20 cellular contexts compared by ENCODE assay signal in genomic region chr1:115840615-115841460, GRCh38. TPM values are rescaled to one million over a fixed set of nuclear protein-coding genes. Genes with fewer than 3 reads are reported as not detected.
A peak's percentile ranks its signal among the peaks of the same experiment; 100 is the strongest.
DNase-seq lines count a peak whose midpoint lies in the region; TF ChIP-seq lines count a peak whose summit lies in the region.
"Had no signal": no experiment of that assay in that cellular context is flagged by ENCODE, and none has a peak within 500 bp of the region (broad histone marks: within the 10 kb centered on the region; RNA-seq: fewer than 3 reads in every experiment).

Gene NHLH2 (minus strand): TSS chr1:115841126. CDS start chr1:115838372, 2,754 bp downstream.

- H3K36me3 ChIP-seq in smooth muscle cell (ENCODE audit: low read depth) (no peaks in the 10 kb centered on the region), testis (ENCODE audit: low read depth, missing control alignments) (no peaks in the 10 kb centered on the region), GM23248 (ENCODE audit: low read depth) (no peaks in the 10 kb centered on the region)
- H3K36me3 ChIP-seq: brain microvascular endothelial cell, SJSA1 had no signal

- no peak within 1 kb of the TSS for H3K9ac ChIP-seq in smooth muscle cell (ENCODE audit: low read depth)
- H3K9ac ChIP-seq in GM23248, result no peak within 1 kb of the TSS

- DNase-seq in activated CD4-positive, alpha-beta memory T cell treated with anti-CD3 and anti-CD28 coated beads for 36 hours, result no peak
- no peak for DNase-seq in activated CD4-positive, alpha-beta memory T cell treated with anti-CD3 and anti-CD28 coated beads, Interleukin-2, amount 10 ng/mL, durations not matched to agents 7 days and 5 days
- peak; percentile 83 for DNase-seq in NCI-H69 (lab: John Stamatoyannopoulos, UW)
- peak; percentile 68 for DNase-seq in glutamatergic neuron
- no peak for DNase-seq in smooth muscle cell (lab: John Stamatoyannopoulos, UW; ENCODE audit: unreplicated experiment)
- no peak for DNase-seq in NCI-H1092 treated with DMSO at 0.1 percent for 48 hours (lab: John Stamatoyannopoulos, UW)
- DNase-seq in testis, result no peak
- no peak for DNase-seq in GM23248
- DNase-seq: activated CD8-positive, alpha-beta memory T cell treated with anti-CD3 and anti-CD28 coated beads, Interleukin-2, amount 10 ng/mL, durations not matched to agents 7 days and 5 days; activated naive CD4-positive, alpha-beta T cell treated with Interleukin-2 at 50 U/mL for 16 hours; brain microvascular endothelial cell; COR-L47; effector CD4-positive, alpha-beta T cell; immature natural killer cell; mesenchymal stem cell; NCI-H1105 treated with DMSO at 0.1 percent for 48 hours; NK-92 treated with Interleukin-12 subunit alpha and Interleukin-12 subunit beta, amount 100 ng/mL, for 24 hours; stimulated activated naive CD8-positive, alpha-beta T cell treated with anti-CD3 and anti-CD28 coated beads, Interleukin-15, amount 100 ng/mL, for 72 hours had no signal

- H3K4me3 Mint-ChIP-seq in activated CD4-positive, alpha-beta memory T cell treated with anti-CD3 and anti-CD28 coated beads for 36 hours, result peak within 1 kb of the TSS; percentile 8
- no peak within 1 kb of the TSS for H3K4me3 Mint-ChIP-seq in activated CD4-positive, alpha-beta memory T cell treated with anti-CD3 and anti-CD28 coated beads, Interleukin-2, amount 10 ng/mL, durations not matched to agents 7 days and 5 days
- H3K4me3 Mint-ChIP-seq in glutamatergic neuron (ENCODE audit: unreplicated experiment), result peak within 1 kb of the TSS; percentile 92
- H3K4me3 Mint-ChIP-seq: activated CD8-positive, alpha-beta memory T cell treated with anti-CD3 and anti-CD28 coated beads, Interleukin-2, amount 10 ng/mL, durations not matched to agents 7 days and 5 days had no signal

- H3K9me2 ChIP-seq in GM23248 (ENCODE audit: insufficient read depth), result no peaks in the 10 kb centered on the region

- POLR2A ChIA-PET in activated CD4-positive, alpha-beta memory T cell treated with anti-CD3 and anti-CD28 coated beads for 36 hours (lab: Charles Lee), result no interaction called here
- POLR2A ChIA-PET in activated CD4-positive, alpha-beta memory T cell treated with anti-CD3 and anti-CD28 coated beads, Interleukin-2, amount 10 ng/mL, durations not matched to agents 7 days and 5 days (lab: Charles Lee), result no interaction called here

- intact Hi-C loops in activated CD4-positive, alpha-beta memory T cell treated with anti-CD3 and anti-CD28 coated beads for 36 hours (cut with micrococcal nuclease), result no loop called here
- intact Hi-C loops in testis (cut with DNase I; ENCODE audit: low total_unique reads), result no loop called here

- H3K4me3 ChIP-seq in smooth muscle cell, result no peak within 1 kb of the TSS
- no peak within 1 kb of the TSS for H3K4me3 ChIP-seq in testis
- no peak within 1 kb of the TSS for H3K4me3 ChIP-seq in GM23248
- H3K4me3 ChIP-seq: SJSA1 had no signal

- TF ChIP-seq POLR2A in testis (IDR thresholded peaks at IDR 0.05), result no peak

- CTCF ChIA-PET in activated CD4-positive, alpha-beta memory T cell treated with anti-CD3 and anti-CD28 coated beads for 36 hours (lab: Charles Lee), result no interaction called here
- CTCF ChIA-PET in activated CD4-positive, alpha-beta memory T cell treated with anti-CD3 and anti-CD28 coated beads, Interleukin-2, amount 10 ng/mL, durations not matched to agents 7 days and 5 days (lab: Charles Lee), result no interaction called here

- H3K27ac ChIP-seq in smooth muscle cell (ENCODE audit: low read depth) (no peak within 1 kb of the TSS), testis (no peak within 1 kb of the TSS), GM23248 (no peak within 1 kb of the TSS)
- H3K27ac ChIP-seq: brain microvascular endothelial cell, SJSA1 had no signal

- in situ Hi-C loops in GM23248 (cut with MboI), result no loop called here

- H3K27ac Mint-ChIP-seq in activated CD4-positive, alpha-beta memory T cell treated with anti-CD3 and anti-CD28 coated beads for 36 hours, result no peak within 1 kb of the TSS
- H3K27ac Mint-ChIP-seq in activated CD4-positive, alpha-beta memory T cell treated with anti-CD3 and anti-CD28 coated beads, Interleukin-2, amount 10 ng/mL, durations not matched to agents 7 days and 5 days, result no peak within 1 kb of the TSS
- H3K27ac Mint-ChIP-seq in glutamatergic neuron (ENCODE audit: unreplicated experiment), result peak within 1 kb of the TSS; percentile 99
- H3K27ac Mint-ChIP-seq: activated CD8-positive, alpha-beta memory T cell treated with anti-CD3 and anti-CD28 coated beads, Interleukin-2, amount 10 ng/mL, durations not matched to agents 7 days and 5 days; immature natural killer cell had no signal

- 58% methylated on average over 9 of the region's 9 CpGs for WGBS in smooth muscle cell (ENCODE audit: low lambda C conversion rate)
- 21 to 28% methylated on average over 9 of the region's 9 CpGs for WGBS in testis, 2 donors
- 62 to 64% methylated on average over 9 of the region's 9 CpGs for WGBS in GM23248 (ENCODE audit: low coverage in 1 of 2, low lambda C conversion rate in 2 of 2, missing lambda C conversion rate in 2 of 2), 2 experiments

- peaks cover 8% of the 10 kb centered on the region for H3K4me1 ChIP-seq in smooth muscle cell (ENCODE audit: low read depth)
- peaks cover 7% of the 10 kb centered on the region for H3K4me1 ChIP-seq in testis
- no peaks in the 10 kb centered on the region for H3K4me1 ChIP-seq in GM23248 (ENCODE audit: insufficient read depth)

- H3K79me2 ChIP-seq in smooth muscle cell (ENCODE audit: low read depth), result no peaks in the 10 kb centered on the region
- no peaks in the 10 kb centered on the region for H3K79me2 ChIP-seq in GM23248 (ENCODE audit: insufficient read depth)

- no peaks in the 10 kb centered on the region for H3F3A ChIP-seq in smooth muscle cell (ENCODE audit: low read depth)
- no peaks in the 10 kb centered on the region for H3F3A ChIP-seq in GM23248 (ENCODE audit: insufficient read depth)

- H2AFZ ChIP-seq in smooth muscle cell (ENCODE audit: low read depth), result no peak within 1 kb of the TSS
- H2AFZ ChIP-seq in GM23248, result no peak within 1 kb of the TSS

- H3K9me3 Mint-ChIP-seq in activated CD4-positive, alpha-beta memory T cell treated with anti-CD3 and anti-CD28 coated beads for 36 hours, result peaks cover 3% of the 10 kb centered on the region
- peaks cover 2% of the 10 kb centered on the region for H3K9me3 Mint-ChIP-seq in activated CD4-positive, alpha-beta memory T cell treated with anti-CD3 and anti-CD28 coated beads, Interleukin-2, amount 10 ng/mL, durations not matched to agents 7 days and 5 days
- peaks cover 43% of the 10 kb centered on the region for H3K9me3 Mint-ChIP-seq in glutamatergic neuron (ENCODE audit: unreplicated experiment)

- H3K9me3 ChIP-seq in smooth muscle cell (replicated peaks; ENCODE audit: low read depth) (no peaks in the 10 kb centered on the region), testis (no peaks in the 10 kb centered on the region), GM23248 (ENCODE audit: low read depth) (no peaks in the 10 kb centered on the region)

- no peak for TF ChIP-seq CTCF in glutamatergic neuron (IDR thresholded peaks at IDR 0.05; ENCODE audit: partially characterized antibody, unreplicated experiment)
- TF ChIP-seq CTCF in smooth muscle cell (IDR thresholded peaks at IDR 0.05; ENCODE audit: borderline replicate concordance, insufficient read depth, poor library complexity, severe bottlenecking), result no peak
- TF ChIP-seq CTCF in testis (IDR thresholded peaks at IDR 0.05), result no peak

- H3K4me1 Mint-ChIP-seq in activated CD4-positive, alpha-beta memory T cell treated with anti-CD3 and anti-CD28 coated beads for 36 hours (ENCODE audit: low read depth), result peaks cover 7% of the 10 kb centered on the region
- H3K4me1 Mint-ChIP-seq in activated CD4-positive, alpha-beta memory T cell treated with anti-CD3 and anti-CD28 coated beads, Interleukin-2, amount 10 ng/mL, durations not matched to agents 7 days and 5 days, result peaks cover 2% of the 10 kb centered on the region
- H3K4me1 Mint-ChIP-seq in glutamatergic neuron (ENCODE audit: low read depth, unreplicated experiment), result peaks cover 20% of the 10 kb centered on the region

- peaks cover 57% of the 10 kb centered on the region for H3K27me3 Mint-ChIP-seq in activated CD4-positive, alpha-beta memory T cell treated with anti-CD3 and anti-CD28 coated beads for 36 hours
- H3K27me3 Mint-ChIP-seq in activated CD4-positive, alpha-beta memory T cell treated with anti-CD3 and anti-CD28 coated beads, Interleukin-2, amount 10 ng/mL, durations not matched to agents 7 days and 5 days, result peaks cover 60% of the 10 kb centered on the region
- H3K27me3 Mint-ChIP-seq in glutamatergic neuron (ENCODE audit: unreplicated experiment), result peaks cover 38% of the 10 kb centered on the region

- H3K36me3 Mint-ChIP-seq in activated CD4-positive, alpha-beta memory T cell treated with anti-CD3 and anti-CD28 coated beads for 36 hours, result no peaks in the 10 kb centered on the region
- no peaks in the 10 kb centered on the region for H3K36me3 Mint-ChIP-seq in activated CD4-positive, alpha-beta memory T cell treated with anti-CD3 and anti-CD28 coated beads, Interleukin-2, amount 10 ng/mL, durations not matched to agents 7 days and 5 days (ENCODE audit: low read depth)
- peaks cover 24% of the 10 kb centered on the region for H3K36me3 Mint-ChIP-seq in glutamatergic neuron (ENCODE audit: unreplicated experiment)
- H3K36me3 Mint-ChIP-seq: activated CD8-positive, alpha-beta memory T cell treated with anti-CD3 and anti-CD28 coated beads, Interleukin-2, amount 10 ng/mL, durations not matched to agents 7 days and 5 days; immature natural killer cell had no signal

- H3K4me2 ChIP-seq in smooth muscle cell (peak within 1 kb of the TSS; percentile 96), GM23248 (ENCODE audit: unreplicated experiment) (no peak within 1 kb of the TSS)

- H4K20me1 ChIP-seq in smooth muscle cell (ENCODE audit: low read depth) (no peaks in the 10 kb centered on the region), GM23248 (ENCODE audit: insufficient read depth) (no peaks in the 10 kb centered on the region)

- peaks cover 77% of the 10 kb centered on the region for H3K27me3 ChIP-seq in smooth muscle cell (ENCODE audit: low read depth)
- peaks cover 3% of the 10 kb centered on the region for H3K27me3 ChIP-seq in testis
- peaks cover 77% of the 10 kb centered on the region for H3K27me3 ChIP-seq in GM23248 (replicated peaks; ENCODE audit: insufficient read depth)

RNA-seq across cellular contexts. Expression of gene NHLH2, which starts in this region (rescaled TPM):
- total RNA-seq in activated CD4-positive, alpha-beta memory T cell treated with anti-CD3 and anti-CD28 coated beads for 36 hours, result not detected
- not detected for total RNA-seq in activated CD4-positive, alpha-beta memory T cell treated with anti-CD3 and anti-CD28 coated beads, Interleukin-2, amount 10 ng/mL, durations not matched to agents 7 days and 5 days
- total RNA-seq in glutamatergic neuron (ENCODE audit: unreplicated experiment) (255 TPM), smooth muscle cell (0.54 and 0.90 TPM in 2 replicates), testis (1 to 10 TPM; 1.7 to 3.1 TPM)
- polyA plus RNA-seq in smooth muscle cell (0.30 and 0.46 TPM in 2 replicates), testis (ENCODE audit: insufficient read depth, low read depth, low replicate concordance) (0.53 TPM), GM23248 (2016; fragmentation: Nextera tagmentation; extraction: Ambion mirVana) (0.08 TPM in 1 of 2 replicates, not detected in the other)
- not detected in 2 replicates for total RNA-seq in GM23248 (2014; rRNA removed; shearing (Covaris generic))
- total RNA-seq: activated CD8-positive, alpha-beta memory T cell treated with anti-CD3 and anti-CD28 coated beads, Interleukin-2, amount 10 ng/mL, durations not matched to agents 7 days and 5 days; osteocyte had no signal
- polyA plus RNA-seq: immature natural killer cell had no signal

Comparison
In these comparisons a context has a peak if more than half of its experiments do, and no peak if none do; other contexts are left out.
1. RNA of gene NHLH2 (total RNA-seq): 255 TPM in glutamatergic neuron (single experiment); 1.7 to 3.1 TPM in testis, 0.54 to 0.90 TPM in smooth muscle cell, not detected in activated CD4-positive, alpha-beta memory T cell treated with anti-CD3 and anti-CD28 coated beads for 36 hours, not detected in activated CD4-positive, alpha-beta memory T cell treated with anti-CD3 and anti-CD28 coated beads, Interleukin-2, amount 10 ng/mL, durations not matched to agents 7 days and 5 days and not detected in GM23248; every median in the first group is over 10 times any median in the second.
2. DNase-seq: peak in NCI-H69 (single experiment) and glutamatergic neuron (single experiment); none in activated CD4-positive, alpha-beta memory T cell treated with anti-CD3 and anti-CD28 coated beads for 36 hours (single experiment), activated CD4-positive, alpha-beta memory T cell treated with anti-CD3 and anti-CD28 coated beads, Interleukin-2, amount 10 ng/mL, durations not matched to agents 7 days and 5 days (single experiment), smooth muscle cell (single experiment), NCI-H1092 treated with DMSO at 0.1 percent for 48 hours (single experiment), testis (single experiment) and GM23248 (single experiment).